ENCODE assay signal across 8 cellular contexts in the genomic region with DNA sequence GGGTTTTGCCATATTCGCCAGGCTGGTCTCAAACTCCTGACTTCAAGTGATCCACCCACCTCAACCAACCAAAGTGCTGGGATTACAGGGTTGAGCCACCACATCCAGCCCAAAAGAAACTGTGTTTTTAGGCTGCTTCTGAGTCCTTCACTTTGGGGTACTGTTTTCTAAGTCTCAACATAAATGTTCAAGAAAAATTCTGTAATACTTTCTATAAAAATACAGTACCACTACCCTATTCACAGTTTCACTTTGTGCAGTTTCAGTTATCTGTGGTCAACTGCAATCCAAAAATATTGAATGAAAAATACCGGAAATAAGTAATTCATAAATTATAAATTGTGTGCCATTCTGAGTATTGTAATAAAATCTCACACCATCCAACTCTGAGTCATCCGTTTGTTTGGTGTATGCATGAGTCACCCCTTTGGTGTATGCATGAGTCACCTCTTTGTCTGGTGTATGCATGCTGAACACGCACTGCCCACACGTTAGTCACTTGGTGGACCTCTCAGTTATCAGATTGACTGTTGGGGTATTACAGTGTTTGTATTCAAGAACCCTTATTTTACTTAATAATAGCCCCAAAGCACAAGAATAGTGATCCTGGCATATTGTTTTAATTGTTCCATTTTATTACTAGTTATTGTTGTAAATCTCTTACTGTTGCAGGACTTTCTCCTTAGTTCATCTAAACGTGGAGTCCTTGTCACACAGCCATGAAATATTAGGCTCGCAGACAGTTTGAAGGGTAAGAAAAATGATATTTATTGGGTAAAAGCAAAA.
DNase-seq lines count a peak whose midpoint lies in the region; ATAC-seq lines count a peak whose summit lies in the region.

No MANE protein-coding gene starts in this region.

- peak; percentile 12 for DNase-seq in activated T-cell treated with anti-CD3 and anti-CD28 coated beads for 48 hours (ENCODE audit: low read depth)
- no peak for DNase-seq in activated T-cell treated with anti-CD3 and anti-CD28 coated beads, Interleukin-2, amount 50 U/mL, for 48 hours
- DNase-seq in SJCRH30 = peak; percentile 76 to 80
- DNase-seq in glomerular visceral epithelial cell (ENCODE audit: extremely low spot score) = peak; percentile 91
- DNase-seq in NCI-H2171 treated with DMSO at 0.1 percent for 48 hours (lab: John Stamatoyannopoulos, UW) = no peak
- no peak for DNase-seq in SKM-1 (lab: John Stamatoyannopoulos, UW; ENCODE audit: unreplicated experiment)

- H3K4me3 ChIP-seq in SJCRH30 = no peak overlapping the region

- peak overlapping the region; percentile 26 for H3K27ac ChIP-seq in SJCRH30

- peaks cover 16% of the 10 kb centered on the region for H3K4me1 ChIP-seq in SJCRH30

- 0 out of 2 replicates have a peak, but pooled peaks cover 10% of the 10 kb centered on the region for H3K9me3 ChIP-seq in SJCRH30 (replicated peaks)

- peak; percentile 71 for ATAC-seq in HG03460 (IDR thresholded peaks at IDR 0.05; ENCODE audit: unreplicated experiment)
- ATAC-seq in HG02885 (IDR thresholded peaks at IDR 0.05; ENCODE audit: poor library complexity, unreplicated experiment) = no peak

- H3K36me3 ChIP-seq in SJCRH30 = no peaks in the 10 kb centered on the region; the same call in 1 of the 2 replicates

- no peaks in the 10 kb centered on the region for H3K27me3 ChIP-seq in SJCRH30

Comparison
In these comparisons a context has a peak if more than half of its experiments do, and no peak if none do; other contexts are left out.
1. DNase-seq: peak in activated T-cell treated with anti-CD3 and anti-CD28 coated beads for 48 hours (single experiment), SJCRH30 (2 of 2) and glomerular visceral epithelial cell (single experiment); none in activated T-cell treated with anti-CD3 and anti-CD28 coated beads, Interleukin-2, amount 50 U/mL, for 48 hours (0 of 2), NCI-H2171 treated with DMSO at 0.1 percent for 48 hours (single experiment) and SKM-1 (single experiment).